In the genomic region with DNA sequence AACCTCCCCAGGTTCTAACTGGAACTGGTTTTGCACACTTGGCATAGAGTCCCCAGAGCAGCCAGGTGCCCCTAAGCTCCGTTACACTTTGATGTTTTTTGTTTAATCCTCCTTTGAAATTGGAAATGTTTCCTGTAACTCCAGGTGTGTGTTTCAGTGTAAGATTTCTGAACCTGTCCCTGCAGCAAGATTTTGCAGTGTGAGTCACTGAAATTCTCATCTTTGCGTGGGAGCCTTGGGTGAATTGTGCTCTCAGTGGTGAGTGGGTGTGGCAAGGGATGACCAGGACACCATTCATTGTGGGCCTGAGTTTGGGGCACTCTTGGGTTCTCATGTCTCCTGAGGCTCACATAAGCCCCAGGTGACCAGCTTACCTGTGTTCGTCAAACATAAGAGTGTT, we compare ENCODE assay signal across 13 cellular contexts. TPM values are rescaled to one million over a fixed set of nuclear protein-coding genes. Genes with fewer than 3 reads are reported as not detected.
A peak's percentile ranks its signal among the peaks of the same experiment; 100 is the strongest.
DNase-seq lines count a peak whose midpoint lies in the region; ATAC-seq and TF ChIP-seq lines count a peak whose summit lies in the region.
"Had no signal": no experiment of that assay in that cellular context is flagged by ENCODE, and none has a peak within 500 bp of the region (broad histone marks: within the 10 kb centered on the region; RNA-seq: fewer than 3 reads in every experiment).

No MANE protein-coding gene starts in this region.

- peak overlapping the region; percentile 95 for H3K9ac ChIP-seq in mammary epithelial cell (ENCODE audit: insufficient read depth, low read length)
- H3K9ac ChIP-seq in parathyroid adenoma = peak overlapping the region; percentile 20
- H3K9ac ChIP-seq: neural progenitor cell had no signal

- H3K4me1 ChIP-seq in left ventricle myocardium inferior = peaks cover 99% of the 10 kb centered on the region
- peaks cover 79% of the 10 kb centered on the region for H3K4me1 ChIP-seq in mammary epithelial cell (ENCODE audit: insufficient read depth, low read length)
- peaks cover 88% of the 10 kb centered on the region for H3K4me1 ChIP-seq in parathyroid adenoma
- H3K4me1 ChIP-seq in vagina = peaks cover 100% of the 10 kb centered on the region

- in situ Hi-C loops in mammary epithelial cell (cut with MboI; ENCODE audit: low sequenced_read_pairs in 2 of 2) = no loop called here

- no peak overlapping the region for H3K27ac Mint-ChIP-seq in glutamatergic neuron (ENCODE audit: unreplicated experiment)
- H3K27ac Mint-ChIP-seq in CD4-positive, alpha-beta T cell = no peak overlapping the region
- H3K27ac Mint-ChIP-seq: neural progenitor cell had no signal

- no peaks in the 10 kb centered on the region for H3K36me3 Mint-ChIP-seq in glutamatergic neuron (ENCODE audit: unreplicated experiment)
- no peaks in the 10 kb centered on the region for H3K36me3 Mint-ChIP-seq in CD4-positive, alpha-beta T cell (ENCODE audit: low read depth)
- H3K36me3 Mint-ChIP-seq: neural progenitor cell had no signal

- DNase-seq in left ventricle myocardium inferior = no peak
- no peak for DNase-seq in Right ventricle myocardium superior
- peak; percentile 93 for DNase-seq in mammary epithelial cell
- no peak for DNase-seq in vagina (ENCODE audit: extremely low spot score in 2 of 2)
- no peak for DNase-seq in glutamatergic neuron
- DNase-seq in DMS79 treated with DMSO at 0.1 percent for 48 hours (lab: John Stamatoyannopoulos, UW) = no peak
- no peak for DNase-seq in CD4-positive, alpha-beta T cell
- DNase-seq: anterior cingulate cortex, DMS53, left ventricle myocardium superior, T-helper 9 cell had no signal

- POLR2A ChIA-PET in CD4-positive, alpha-beta T cell (lab: Charles Lee) = no interaction called here

- peaks cover 4% of the 10 kb centered on the region for H3K27me3 Mint-ChIP-seq in glutamatergic neuron (ENCODE audit: unreplicated experiment)
- no peaks in the 10 kb centered on the region for H3K27me3 Mint-ChIP-seq in CD4-positive, alpha-beta T cell

- H3K4me3 ChIP-seq in left ventricle myocardium inferior (no peak overlapping the region), mammary epithelial cell (replicated peaks in 1 of 3; ENCODE audit: insufficient read depth in 1 of 3, low read depth in 2 of 3, low read length in 3 of 3) (no peak overlapping the region), parathyroid adenoma (ENCODE audit: low read depth, low read length) (no peak overlapping the region), vagina (no peak overlapping the region)
- H3K4me3 ChIP-seq: neural progenitor cell had no signal

- no peaks in the 10 kb centered on the region for H3K27me3 ChIP-seq in left ventricle myocardium inferior (ENCODE audit: low read depth)
- H3K27me3 ChIP-seq in mammary epithelial cell (ENCODE audit: insufficient read depth, low read length) = no peaks in the 10 kb centered on the region
- H3K27me3 ChIP-seq in parathyroid adenoma (ENCODE audit: control insufficient read depth, insufficient read depth, low read length) = no peaks in the 10 kb centered on the region
- H3K27me3 ChIP-seq in vagina = no peaks in the 10 kb centered on the region
- no peaks in the 10 kb centered on the region for H3K27me3 ChIP-seq in CD4-positive, alpha-beta T cell (ENCODE audit: control insufficient read depth, insufficient read depth, low read length)
- H3K27me3 ChIP-seq: neural progenitor cell had no signal

- H2AFZ ChIP-seq in mammary epithelial cell (ENCODE audit: low read depth, low read length) = no peak overlapping the region
- no peak overlapping the region for H2AFZ ChIP-seq in parathyroid adenoma
- H2AFZ ChIP-seq: neural progenitor cell had no signal

- TF ChIP-seq CTCF in left ventricle myocardium inferior (IDR thresholded peaks at IDR 0.05; ENCODE audit: borderline replicate concordance) (no peak), mammary epithelial cell (conservative IDR thresholded peaks at IDR 0.05 in 1 of 2, IDR thresholded peaks at IDR 0.05 in 1 of 2; ENCODE audit: extremely low read depth in 1 of 2, insufficient read depth in 1 of 2, low read depth in 1 of 2, low read length in 2 of 2) (no peak), parathyroid adenoma (IDR thresholded peaks at IDR 0.05) (no peak), vagina (IDR thresholded peaks at IDR 0.05) (no peak), glutamatergic neuron (IDR thresholded peaks at IDR 0.05; ENCODE audit: partially characterized antibody, unreplicated experiment) (no peak)
- TF ChIP-seq CTCF in CD4-positive, alpha-beta T cell (IDR thresholded peaks at IDR 0.05) = no peak

- H3K27ac ChIP-seq in left ventricle myocardium inferior (replicated peaks) = peak overlapping the region; percentile 90
- peak overlapping the region; percentile 100 for H3K27ac ChIP-seq in mammary epithelial cell (ENCODE audit: insufficient read depth, low read depth, low read length)
- peak overlapping the region; percentile 99 for H3K27ac ChIP-seq in parathyroid adenoma
- H3K27ac ChIP-seq in vagina = peak overlapping the region; percentile 81
- no peak overlapping the region for H3K27ac ChIP-seq in CD4-positive, alpha-beta T cell (ENCODE audit: low read depth, low read length)
- H3K27ac ChIP-seq: neural progenitor cell had no signal

- ATAC-seq in Right ventricle myocardium superior (ENCODE audit: poor library complexity) = no peak
- no peak for ATAC-seq in CD4-positive, alpha-beta T cell (ENCODE audit: poor library complexity)
- ATAC-seq: left ventricle myocardium superior had no signal

- peaks cover 87% of the 10 kb centered on the region for H3K79me2 ChIP-seq in mammary epithelial cell (ENCODE audit: insufficient read depth, low read length)
- peaks cover 73% of the 10 kb centered on the region for H3K79me2 ChIP-seq in parathyroid adenoma

- dilution Hi-C loops in mammary epithelial cell (cut with HindIII; ENCODE audit: low sequenced_read_pairs) = no loop called here

- BruUV-seq in mammary epithelial cell (replicated peaks; lab: Mats Ljungman, UMichigan) = no TSS peak

- no peak overlapping the region for H3K4me3 Mint-ChIP-seq in glutamatergic neuron (ENCODE audit: unreplicated experiment)
- no peak overlapping the region for H3K4me3 Mint-ChIP-seq in CD4-positive, alpha-beta T cell
- H3K4me3 Mint-ChIP-seq: neural progenitor cell had no signal

- intact Hi-C loops in left ventricle myocardium inferior (cut with micrococcal nuclease) = no loop called here
- intact Hi-C loops in Right ventricle myocardium superior (cut with DNase I) = no loop called here
- intact Hi-C loops in mammary epithelial cell (cut with micrococcal nuclease) = loop anchor here (5.0 to 10.0 kb wide), 2 partner anchors 156 to 319 kb away; a partner anchor contains a TSS
- intact Hi-C loops in vagina (cut with DNase I) = no loop called here
- intact Hi-C loops in CD4-positive, alpha-beta T cell (cut with DNase I, micrococcal nuclease) = loop anchor here in 1 of 2 experiments (10.0 kb wide), 1 partner anchor 956 kb away; no protein-coding TSS in a partner anchor

- H3K4me2 ChIP-seq in mammary epithelial cell (ENCODE audit: insufficient read depth, low read depth, low read length) = peak overlapping the region; percentile 62
- no peak overlapping the region for H3K4me2 ChIP-seq in parathyroid adenoma (ENCODE audit: low read length)
- H3K4me2 ChIP-seq: neural progenitor cell had no signal

- H4K20me1 ChIP-seq in mammary epithelial cell (ENCODE audit: insufficient read depth, low read length) = no peaks in the 10 kb centered on the region

- TF ChIP-seq POLR2A in vagina (IDR thresholded peaks at IDR 0.05) = no peak

- H3K9me3 ChIP-seq in left ventricle myocardium inferior (replicated peaks) (no peaks in the 10 kb centered on the region), mammary epithelial cell (replicated peaks; ENCODE audit: insufficient read depth, low read length) (no peaks in the 10 kb centered on the region), parathyroid adenoma (ENCODE audit: control insufficient read depth, low read length) (no peaks in the 10 kb centered on the region), vagina (no peaks in the 10 kb centered on the region)
- H3K9me3 ChIP-seq in CD4-positive, alpha-beta T cell (ENCODE audit: control insufficient read depth, low read length) = no peaks in the 10 kb centered on the region

- 3% methylated on average over 3 of the region's 3 CpGs for WGBS in mammary epithelial cell (ENCODE audit: low coverage, missing lambda C conversion rate)

- H3K36me3 ChIP-seq in left ventricle myocardium inferior (peaks cover 12% of the 10 kb centered on the region), mammary epithelial cell (ENCODE audit: insufficient read depth, low read length) (peaks cover 3% of the 10 kb centered on the region), parathyroid adenoma (ENCODE audit: control insufficient read depth, insufficient read depth, low read length) (no peaks in the 10 kb centered on the region), vagina (peaks cover 0 to 5% of the 10 kb centered on the region in 2 donors)
- H3K36me3 ChIP-seq: neural progenitor cell had no signal

- peaks cover 11% of the 10 kb centered on the region for H3K4me1 Mint-ChIP-seq in glutamatergic neuron (ENCODE audit: low read depth, unreplicated experiment)
- H3K4me1 Mint-ChIP-seq in CD4-positive, alpha-beta T cell (ENCODE audit: low read depth) = peaks cover 11% of the 10 kb centered on the region

- H3K9me3 Mint-ChIP-seq in glutamatergic neuron (ENCODE audit: unreplicated experiment) = peaks cover 9% of the 10 kb centered on the region
- no peaks in the 10 kb centered on the region for H3K9me3 Mint-ChIP-seq in CD4-positive, alpha-beta T cell
- H3K9me3 Mint-ChIP-seq: neural progenitor cell had no signal

- CTCF ChIA-PET in mammary epithelial cell (lab: Charles Lee; ENCODE audit: low non-redundant PET) = no interaction called here
- CTCF ChIA-PET in CD4-positive, alpha-beta T cell (lab: Charles Lee) = no interaction called here

RNA-seq across cellular contexts. Expression of a gene that starts 18.3 kb away (rescaled TPM):
- total RNA-seq in left ventricle myocardium inferior (55.5 TPM), Right ventricle myocardium superior (51.9 TPM), mammary epithelial cell (100 to 1,000 TPM; 351 to 470 TPM), vagina (366 TPM), glutamatergic neuron (ENCODE audit: unreplicated experiment) (17.6 TPM)
- polyA plus RNA-seq in mammary epithelial cell = 775 TPM
- polyA minus RNA-seq in mammary epithelial cell = 463 TPM
- under 1 TPM; 0.36 to 0.66 TPM for total RNA-seq in CD4-positive, alpha-beta T cell

Comparison
In these comparisons a context has a peak if more than half of its experiments do, and no peak if none do; other contexts are left out.
1. RNA of a gene that starts 18.3 kb away (total RNA-seq): 351 to 470 TPM in mammary epithelial cell, 366 TPM in vagina (single experiment), 55.5 TPM in left ventricle myocardium inferior (single experiment), 51.9 TPM in Right ventricle myocardium superior (single experiment) and 17.6 TPM in glutamatergic neuron (single experiment); 0.36 to 0.66 TPM in CD4-positive, alpha-beta T cell; every median in the first group is over 10 times any median in the second.